14 cellular contexts compared by ENCODE assay signal in the genomic region with DNA sequence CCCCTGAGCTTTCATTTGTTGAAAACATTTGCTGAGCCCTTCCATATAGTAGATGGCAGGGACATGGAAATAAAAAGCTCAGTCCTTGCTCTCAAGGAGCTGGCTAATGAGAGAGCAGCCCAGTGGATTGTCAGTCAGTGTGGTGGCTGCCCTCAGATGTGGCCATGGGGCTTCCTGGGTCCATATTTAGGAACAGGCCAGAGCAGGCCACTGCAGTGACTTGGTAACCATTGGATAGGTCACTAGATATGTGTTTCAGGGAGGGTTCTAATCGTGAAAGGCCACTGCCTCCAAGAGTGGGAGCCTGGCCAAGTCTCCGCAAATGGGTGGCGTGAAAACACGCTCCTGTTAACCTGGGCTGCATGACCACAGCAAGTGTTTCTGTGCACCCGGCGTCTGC.
"Had no signal": no experiment of that assay in that cellular context is flagged by ENCODE, and none has a peak within 500 bp of the region (broad histone marks: within the 10 kb centered on the region; RNA-seq: fewer than 3 reads in every experiment).

No MANE protein-coding gene starts in this region.

- DNase-seq: activated CD4-positive, alpha-beta T cell treated with anti-CD3 and anti-CD28 coated beads, Interleukin-2, amount 50 U/mL, for 48 hours; activated CD8-positive, alpha-beta memory T cell treated with anti-CD3 and anti-CD28 coated beads, Interleukin-2, amount 10 ng/mL, durations not matched to agents 7 days and 5 days; activated naive CD4-positive, alpha-beta T cell treated with anti-CD3 and anti-CD28 coated beads, Interleukin-2, amount 10 ng/mL, durations not matched to agents 7 days and 5 days; activated T-cell treated with anti-CD3 and anti-CD28 coated beads, Interleukin-2, amount 50 U/mL, for 1 hour; esophagus squamous epithelium; foreskin keratinocyte; kidney glomerular epithelial cell; nucleus accumbens; stimulated activated naive CD8-positive, alpha-beta T cell treated with anti-CD3 and anti-CD28 coated beads, Interleukin-15, Interleukin-2, amounts not matched to agents 100 U/mL and 50 U/mL, for 24 hours; trophoblast cell; WERI-Rb-1 had no signal

- H3K36me3 Mint-ChIP-seq: activated CD8-positive, alpha-beta memory T cell treated with anti-CD3 and anti-CD28 coated beads, Interleukin-2, amount 10 ng/mL, durations not matched to agents 7 days and 5 days; activated naive CD4-positive, alpha-beta T cell treated with anti-CD3 and anti-CD28 coated beads, Interleukin-2, amount 10 ng/mL, durations not matched to agents 7 days and 5 days had no signal

- H3K27ac ChIP-seq: cardiac muscle cell, foreskin keratinocyte, suprapubic skin, WERI-Rb-1 had no signal

- H3K27me3 ChIP-seq: cardiac muscle cell, esophagus squamous epithelium, foreskin keratinocyte, suprapubic skin had no signal

- H3K9me3 ChIP-seq: esophagus squamous epithelium, suprapubic skin had no signal

- H3K4me1 Mint-ChIP-seq: activated CD8-positive, alpha-beta memory T cell treated with anti-CD3 and anti-CD28 coated beads, Interleukin-2, amount 10 ng/mL, durations not matched to agents 7 days and 5 days; nephron had no signal

- H3K27me3 Mint-ChIP-seq: activated CD8-positive, alpha-beta memory T cell treated with anti-CD3 and anti-CD28 coated beads, Interleukin-2, amount 10 ng/mL, durations not matched to agents 7 days and 5 days; activated naive CD4-positive, alpha-beta T cell treated with anti-CD3 and anti-CD28 coated beads, Interleukin-2, amount 10 ng/mL, durations not matched to agents 7 days and 5 days had no signal

- H3K36me3 ChIP-seq: cardiac muscle cell, esophagus squamous epithelium, suprapubic skin, WERI-Rb-1 had no signal

- H3K4me3 Mint-ChIP-seq: activated CD8-positive, alpha-beta memory T cell treated with anti-CD3 and anti-CD28 coated beads, Interleukin-2, amount 10 ng/mL, durations not matched to agents 7 days and 5 days; activated naive CD4-positive, alpha-beta T cell treated with anti-CD3 and anti-CD28 coated beads, Interleukin-2, amount 10 ng/mL, durations not matched to agents 7 days and 5 days; nephron had no signal

- ATAC-seq: activated CD8-positive, alpha-beta memory T cell treated with anti-CD3 and anti-CD28 coated beads, Interleukin-2, amount 10 ng/mL, durations not matched to agents 7 days and 5 days; stimulated activated naive CD8-positive, alpha-beta T cell treated with anti-CD3 and anti-CD28 coated beads, Interleukin-15, Interleukin-2, amounts not matched to agents 100 U/mL and 50 U/mL, for 24 hours had no signal

- H3K4me3 ChIP-seq: cardiac muscle cell, esophagus squamous epithelium, suprapubic skin had no signal

- H3K9me3 Mint-ChIP-seq: activated naive CD4-positive, alpha-beta T cell treated with anti-CD3 and anti-CD28 coated beads, Interleukin-2, amount 10 ng/mL, durations not matched to agents 7 days and 5 days; nephron had no signal
